ENCODE assay signal across 22 cellular contexts in the genomic region with DNA sequence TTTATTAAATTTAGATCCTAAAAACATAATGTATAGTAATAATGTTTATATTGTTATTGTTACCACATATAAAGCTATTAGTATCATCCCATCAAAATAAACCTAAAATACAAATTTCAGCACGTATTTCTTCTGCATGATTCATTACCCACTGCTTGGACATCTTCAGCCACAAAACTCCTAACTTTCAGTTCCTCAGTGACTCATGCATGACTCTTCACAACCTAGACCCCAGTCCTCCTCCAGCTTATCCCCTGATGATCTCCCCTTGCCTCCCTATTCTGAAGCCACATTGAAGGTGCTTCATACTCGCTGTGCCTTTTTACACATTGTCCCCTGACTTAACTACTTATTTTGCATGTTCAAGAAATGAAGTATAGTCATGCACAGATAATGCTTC. TPM values are rescaled to one million over a fixed set of nuclear protein-coding genes. Genes with fewer than 3 reads are reported as not detected.
DNase-seq lines count a peak whose midpoint lies in the region; ATAC-seq, FAIRE-seq and TF ChIP-seq lines count a peak whose summit lies in the region.
"Had no signal": no experiment of that assay in that cellular context is flagged by ENCODE, and none has a peak within 500 bp of the region (broad histone marks: within the 10 kb centered on the region; RNA-seq: fewer than 3 reads in every experiment).

No MANE protein-coding gene starts in this region.

- BruUV-seq in HCT116 (replicated peaks; lab: Mats Ljungman, UMichigan) (no TSS peak), K562 (replicated peaks; lab: Mats Ljungman, UMichigan) (no TSS peak)

- H3K9me1 ChIP-seq in K562 (ENCODE audit: control insufficient read depth, insufficient read depth, low read length) = no peaks in the 10 kb centered on the region

- WGBS in K562 (ENCODE audit: insufficient coverage, low coverage, missing lambda C conversion rate) = 0% methylated on average over 2 of the region's 2 CpGs
- 54 to 55% methylated on average over 1 to 2 of the region's 2 CpGs for WGBS in transverse colon (ENCODE audit: low coverage in 1 of 2), 2 donors

- TF ChIP-seq CTCF in HCT116 (IDR thresholded peaks at IDR 0.05 in 2 of 3, conservative IDR thresholded peaks at IDR 0.05 in 1 of 3; ENCODE audit: borderline replicate concordance in 1 of 3, insufficient read depth in 1 of 3, low read depth in 2 of 3, low read length in 2 of 3) (no peak), K562 (IDR thresholded peaks at IDR 0.05 in 2 of 3, conservative IDR thresholded peaks at IDR 0.05 in 1 of 3; ENCODE audit: insufficient read depth in 2 of 3, low read depth in 1 of 3, low read length in 3 of 3) (no peak), transverse colon (IDR thresholded peaks at IDR 0.05) (no peak)

- H3K9ac ChIP-seq in HCT116 (ENCODE audit: low read length) (no peak overlapping the region), K562 (ENCODE audit: insufficient read depth in 1 of 2, low read depth in 2 of 2, low read length in 2 of 2) (no peak overlapping the region)
- H3K9ac ChIP-seq: BLaER1 treated with 17β-estradiol and CSF1 and Interleukin-3, amounts not matched to agents 10 nM and 100 nM; KMS-11 had no signal

- RAD21 ChIA-PET in HCT116 (lab: Charles Lee; ENCODE audit: low non-redundant PET in 1 of 2, low total read pairs in 2 of 2, uncharacterized antibody in 2 of 2, unreplicated experiment in 2 of 2) = no interaction called here

- H3K27ac ChIP-seq in HCT116 (ENCODE audit: low read depth, low read length) (no peak overlapping the region), K562 (ENCODE audit: extremely low read depth, low read depth, low read length) (no peak overlapping the region), transverse colon (no peak overlapping the region)
- H3K27ac ChIP-seq: heart left ventricle, KMS-11 had no signal

- H3K4me2 ChIP-seq in HCT116 (ENCODE audit: low read length) (peak overlapping the region; percentile 28; the same call in 1 of the 2 replicates), K562 (ENCODE audit: insufficient read depth, low read length) (no peak overlapping the region)
- H3K4me2 ChIP-seq: KMS-11 had no signal

- TF ChIP-seq RAD21 in HCT116 (IDR thresholded peaks at IDR 0.05; ENCODE audit: low read depth) (no peak), K562 (CRISPR knock-in tag; conservative IDR thresholded peaks at IDR 0.05 in 1 of 2, IDR thresholded peaks at IDR 0.05 in 1 of 2) (no peak)

- H3K9me3 ChIP-seq in HCT116 (ENCODE audit: control insufficient read depth in 1 of 2, insufficient read depth in 1 of 2, low read depth in 1 of 2, low read length in 2 of 2) (no peaks in the 10 kb centered on the region), K562 (replicated peaks; ENCODE audit: control insufficient read depth, insufficient read depth, low read depth, low read length) (no peaks in the 10 kb centered on the region), transverse colon (no peaks in the 10 kb centered on the region)
- H3K9me3 ChIP-seq: BLaER1 treated with 17β-estradiol and CSF1 and Interleukin-3, amounts not matched to agents 10 nM and 100 nM; heart left ventricle had no signal

- peaks cover 0 to 4% of the 10 kb centered on the region in 2 experiments; a peak in 2 of 4 replicates for H3K4me1 ChIP-seq in HCT116 (ENCODE audit: control insufficient read depth in 1 of 2, insufficient read depth in 2 of 2, low read length in 2 of 2)
- H3K4me1 ChIP-seq in K562 (replicated peaks in 1 of 2; ENCODE audit: control insufficient read depth in 2 of 2, insufficient read depth in 2 of 2, low read length in 2 of 2) = no peaks in the 10 kb centered on the region
- no peaks in the 10 kb centered on the region for H3K4me1 ChIP-seq in transverse colon
- H3K4me1 ChIP-seq: heart left ventricle had no signal

- DNase-seq in HCT116 (ENCODE audit: low read depth, low spot score) = no peak
- peak; percentile 24 to 74 for DNase-seq in NOMO-1 (lab: John Stamatoyannopoulos, UW; ENCODE audit: unreplicated experiment in 2 of 2)
- peak; percentile 10 to 30 (median 16) for DNase-seq in K562 (ENCODE audit: extremely low read depth in 1 of 4, low spot score in 3 of 4)
- DNase-seq in non-pigmented ciliary epithelial cell (ENCODE audit: low read depth) = peak; percentile 32
- no peak for DNase-seq in transverse colon
- no peak for DNase-seq in NCI-H526 treated with DMSO at 0.1 percent for 48 hours (lab: John Stamatoyannopoulos, UW)
- DNase-seq: activated CD4-positive, alpha-beta T cell treated with anti-CD3 and anti-CD28 coated beads for 36 hours; activated naive CD8-positive, alpha-beta T cell treated with anti-CD3 and anti-CD28 coated beads, Interleukin-2, amount 10 ng/mL, durations not matched to agents 7 days and 5 days; activated T-cell treated with anti-CD3 and anti-CD28 coated beads for 4 hours; cerebellar nuclear complex; H7; heart left ventricle; NCI-H1694; NCI-H446 treated with DMSO at 0.1 percent for 48 hours; stimulated activated CD4-positive, alpha-beta T cell treated with anti-CD3 and anti-CD28 coated beads, Interleukin-12 subunit alpha, Interleukin-12 subunit beta, amount 100 ng/mL, for 4 hours; T-helper 2 cell had no signal

- ATAC-seq in HCT116 (peak; percentile 54; the same call in 1 of the 2 replicates), K562 (peak; percentile 42; the same call in 1 of the 3 replicates), GM19467 (IDR thresholded peaks at IDR 0.05; ENCODE audit: unreplicated experiment) (no peak), GM19397 (IDR thresholded peaks at IDR 0.05; ENCODE audit: unreplicated experiment) (no peak)
- ATAC-seq: activated CD4-positive, alpha-beta T cell treated with anti-CD3 and anti-CD28 coated beads for 36 hours; heart left ventricle had no signal

- H4K20me1 ChIP-seq in HCT116 (ENCODE audit: insufficient read depth) (no peaks in the 10 kb centered on the region), K562 (replicated peaks; ENCODE audit: control insufficient read depth, insufficient read depth, low read length) (no peaks in the 10 kb centered on the region)
- H4K20me1 ChIP-seq: BLaER1 treated with 17β-estradiol and CSF1 and Interleukin-3, amounts not matched to agents 10 nM and 100 nM had no signal

- intact Hi-C loops in HCT116 (cut with micrococcal nuclease) = no loop called here
- intact Hi-C loops in K562 (cut with micrococcal nuclease) = no loop called here
- intact Hi-C loops in transverse colon (cut with DNase I; ENCODE audit: low total_unique reads) = no loop called here

- FAIRE-seq in K562 (lab: Jason Lieb, UNC) = no peak
- FAIRE-seq: endometrium had no signal

- TF ChIP-seq EP300 in K562 (IDR thresholded peaks at IDR 0.05; ENCODE audit: low read length) = no peak
- no peak for TF ChIP-seq EP300 in transverse colon (IDR thresholded peaks at IDR 0.05; ENCODE audit: low read depth)

- no peaks in the 10 kb centered on the region for H3K9me2 ChIP-seq in HCT116 (ENCODE audit: insufficient read depth)

- H3K4me3 ChIP-seq in HCT116 (replicated peaks in 1 of 2; ENCODE audit: low read depth in 1 of 2, low read length in 2 of 2) (no peak overlapping the region), K562 (no peak overlapping the region), transverse colon (no peak overlapping the region)
- H3K4me3 ChIP-seq: BLaER1 treated with 17β-estradiol and CSF1 and Interleukin-3, amounts not matched to agents 10 nM and 100 nM; heart left ventricle had no signal

- TF ChIP-seq POLR2A in HCT116 (IDR thresholded peaks at IDR 0.05; ENCODE audit: borderline replicate concordance, extremely low read depth, insufficient read depth, insufficient read length) (no peak), K562 (conservative IDR thresholded peaks at IDR 0.05) (no peak), transverse colon (IDR thresholded peaks at IDR 0.05) (no peak)

- CTCF ChIA-PET in HCT116 (lab: Charles Lee) (no interaction called here), K562 (lab: Yijun Ruan, JAX; ENCODE audit: low intra/inter-chr PET ratio) (no interaction called here)

- H3K79me2 ChIP-seq in HCT116 (ENCODE audit: insufficient read depth, low read length) = no peaks in the 10 kb centered on the region
- no peaks in the 10 kb centered on the region for H3K79me2 ChIP-seq in K562 (ENCODE audit: control insufficient read depth, insufficient read depth, low read length)

- in situ Hi-C loops in K562 (cut with MboI) = no loop called here
- in situ Hi-C loops in transverse colon (cut with MboI; ENCODE audit: low pct_ligation_motif_present in 1 of 4, low pct_unique_long_range_greater_than_20kb in 1 of 4, low sequenced_read_pairs in 3 of 4) = no loop called here

- H3K36me3 ChIP-seq in HCT116 (ENCODE audit: control insufficient read depth in 1 of 2, insufficient read depth in 2 of 2, low read length in 2 of 2) (no peaks in the 10 kb centered on the region), K562 (ENCODE audit: control insufficient read depth, insufficient read depth, low read length) (no peaks in the 10 kb centered on the region), transverse colon (no peaks in the 10 kb centered on the region)
- H3K36me3 ChIP-seq: BLaER1 treated with 17β-estradiol and CSF1 and Interleukin-3, amounts not matched to agents 10 nM and 100 nM; heart left ventricle had no signal

- POLR2A ChIA-PET in HCT116 (lab: Charles Lee) (no interaction called here), K562 (lab: Yijun Ruan, JAX) (no interaction called here)

- H2AFZ ChIP-seq in HCT116 (ENCODE audit: low read depth, low read length, poor library complexity, severe bottlenecking) = no peak overlapping the region
- no peak overlapping the region for H2AFZ ChIP-seq in K562 (ENCODE audit: low read depth, low read length)

- H3K27me3 ChIP-seq in HCT116 (ENCODE audit: insufficient read depth, low read length) = no peaks in the 10 kb centered on the region
- H3K27me3 ChIP-seq in K562 (ENCODE audit: control insufficient read depth in 2 of 2, insufficient read depth in 2 of 2, low read length in 2 of 2) = no peaks in the 10 kb centered on the region
- no peaks in the 10 kb centered on the region for H3K27me3 ChIP-seq in transverse colon
- H3K27me3 ChIP-seq: BLaER1 treated with 17β-estradiol and CSF1 and Interleukin-3, amounts not matched to agents 10 nM and 100 nM; heart left ventricle had no signal

RNA-seq across cellular contexts. Expression of a gene that starts 11.2 kb away (rescaled TPM):
- total RNA-seq in HCT116 (2021; ENCODE audit: unreplicated experiment) (not detected), K562 (2014; rRNA removed) (not detected in 2 replicates), K562 (2014; rRNA removed; fragmentation: Illumina TruSeq; extraction: Trizol) (not detected in 2 replicates), K562 (2015; rRNA removed; fragmentation: Illumina TruSeq; extraction: Trizol) (not detected in 2 replicates), K562 (2021) (not detected in 2 replicates), transverse colon (not detected)
- polyA plus RNA-seq in HCT116 (2012) = not detected in 2 replicates
- not detected in 2 replicates for total RNA-seq in K562 (2011; cell fraction: chromatin; rRNA removed; ENCODE audit: low replicate concordance)
- not detected in 2 replicates for total RNA-seq in K562 (2011; cell fraction: nucleolus; rRNA removed)
- not detected in 2 replicates for total RNA-seq in K562 (2011; cell fraction: nucleoplasm; rRNA removed)
- polyA plus RNA-seq in K562 (2011; rRNA removed) (0.03 TPM in 1 of 2 replicates, not detected in the other), K562 (2014; fragmentation: Illumina TruSeq; extraction: Trizol) (not detected in 2 replicates), K562 (2014; fragmentation: Nextera tagmentation; extraction: Ambion mirVana) (under 1 TPM in 1 of 2 experiments, not detected in 1; 0.03 TPM), K562 (2014; rRNA removed) (not detected in 2 replicates)
- polyA plus RNA-seq in K562 (2011; cell fraction: cytosol; rRNA removed) = 0.01 TPM in 1 of 2 replicates, not detected in the other
- polyA plus RNA-seq in K562 (2011; cell fraction: nucleus; rRNA removed) = not detected in 2 replicates
- not detected in 2 replicates for polyA plus RNA-seq in K562 (2012)
- polyA minus RNA-seq in K562 (2011; rRNA and poly(A)+ RNA removed) = not detected in 2 replicates
- polyA minus RNA-seq in K562 (2011; cell fraction: cytosol; rRNA and poly(A)+ RNA removed) = not detected in 2 replicates
- not detected in 2 replicates for polyA minus RNA-seq in K562 (2011; cell fraction: nucleus; rRNA and poly(A)+ RNA removed)
- total RNA-seq: activated CD4-positive, alpha-beta T cell treated with anti-CD3 and anti-CD28 coated beads for 36 hours; activated naive CD8-positive, alpha-beta T cell treated with anti-CD3 and anti-CD28 coated beads, Interleukin-2, amount 10 ng/mL, durations not matched to agents 7 days and 5 days; H7; heart left ventricle; subcutaneous adipose tissue had no signal
- polyA plus RNA-seq: heart left ventricle had no signal

RNA-seq across cellular contexts. Expression of a gene that starts 37.0 kb away (rescaled TPM):
- total RNA-seq in HCT116 (2021; ENCODE audit: unreplicated experiment) = not detected
- not detected in 2 replicates for polyA plus RNA-seq in HCT116 (2012)
- not detected in 2 replicates for total RNA-seq in K562 (2011; cell fraction: chromatin; rRNA removed; ENCODE audit: low replicate concordance)
- not detected in 2 replicates for total RNA-seq in K562 (2011; cell fraction: nucleolus; rRNA removed)
- not detected in 2 replicates for total RNA-seq in K562 (2011; cell fraction: nucleoplasm; rRNA removed)
- not detected in 2 replicates for total RNA-seq in K562 (2014; rRNA removed)
- not detected in 2 replicates for total RNA-seq in K562 (2014; rRNA removed; fragmentation: Illumina TruSeq; extraction: Trizol)
- total RNA-seq in K562 (2015; rRNA removed; fragmentation: Illumina TruSeq; extraction: Trizol) = not detected in 2 replicates
- total RNA-seq in K562 (2021) = not detected in 2 replicates
- not detected in 2 replicates for polyA plus RNA-seq in K562 (2011; rRNA removed)
- polyA plus RNA-seq in K562 (2011; cell fraction: cytosol; rRNA removed) = not detected in 2 replicates
- polyA plus RNA-seq in K562 (2011; cell fraction: nucleus; rRNA removed) = not detected in 2 replicates
- not detected in 2 replicates for polyA plus RNA-seq in K562 (2012)
- polyA plus RNA-seq in K562 (2014; fragmentation: Illumina TruSeq; extraction: Trizol) = not detected in 2 replicates
- polyA plus RNA-seq in K562 (2014; fragmentation: Nextera tagmentation; extraction: Ambion mirVana) = not detected
- polyA plus RNA-seq in K562 (2014; rRNA removed) = not detected in 2 replicates
- polyA minus RNA-seq in K562 (2011; rRNA and poly(A)+ RNA removed) = not detected in 2 replicates
- polyA minus RNA-seq in K562 (2011; cell fraction: cytosol; rRNA and poly(A)+ RNA removed) = not detected in 2 replicates
- polyA minus RNA-seq in K562 (2011; cell fraction: nucleus; rRNA and poly(A)+ RNA removed) = not detected in 2 replicates
- total RNA-seq in transverse colon = 1 to 10 TPM in 2 of 4 donors, under 1 TPM in 1, not detected in 1; 0.48 to 3.8 (median 1.1) TPM
- total RNA-seq: activated CD4-positive, alpha-beta T cell treated with anti-CD3 and anti-CD28 coated beads for 36 hours; activated naive CD8-positive, alpha-beta T cell treated with anti-CD3 and anti-CD28 coated beads, Interleukin-2, amount 10 ng/mL, durations not matched to agents 7 days and 5 days; H7; heart left ventricle; subcutaneous adipose tissue had no signal
- polyA plus RNA-seq: heart left ventricle had no signal

Comparison
In these comparisons a context has a peak if more than half of its experiments do, and no peak if none do; other contexts are left out.
1. ATAC-seq: peak in HCT116 (single experiment) and K562 (single experiment); none in GM19467 (single experiment) and GM19397 (single experiment).
2. DNase-seq: peak in NOMO-1 (2 of 2), K562 (4 of 4) and non-pigmented ciliary epithelial cell (single experiment); none in HCT116 (single experiment), transverse colon (single experiment) and NCI-H526 treated with DMSO at 0.1 percent for 48 hours (single experiment).